In the genomic region with DNA sequence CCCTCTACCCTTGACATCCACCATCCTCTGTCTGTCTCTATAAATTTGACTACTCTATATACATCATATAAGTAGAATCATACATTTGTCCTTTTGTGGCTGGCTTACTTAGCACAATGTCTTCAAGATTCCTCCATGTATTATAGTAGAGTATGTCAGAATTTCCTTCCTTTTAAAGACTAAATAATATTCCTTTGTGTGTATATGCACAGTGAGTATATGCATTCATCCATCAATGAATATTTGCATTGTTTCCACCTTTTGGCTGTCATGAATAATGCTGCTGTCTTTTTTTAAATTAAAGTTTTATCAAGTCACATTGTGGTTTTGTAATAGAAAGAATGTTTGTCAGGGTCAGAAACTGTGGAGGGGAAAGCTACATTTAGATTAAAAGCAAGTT, we compare ENCODE assay signal across 35 cellular contexts.
"Had no signal": no experiment of that assay in that cellular context is flagged by ENCODE, and none has a peak within 500 bp of the region (broad histone marks: within the 10 kb centered on the region; RNA-seq: fewer than 3 reads in every experiment).

No MANE protein-coding gene starts in this region.

- DNase-seq: Karpas-422, Kasumi-1, MG63, MM.1S, MV-4-11, NCI-H1048, NCI-H1092, NCI-H1092 treated with DMSO at 0.1 percent for 48 hours, NCI-H1105, NCI-H1105 treated with DMSO at 0.1 percent for 48 hours, NCI-H1417, NCI-H1417 treated with DMSO at 0.1 percent for 48 hours, NCI-H1436, NCI-H1436 treated with DMSO at 0.1 percent for 48 hours, NCI-H146, NCI-H1694, NCI-H1694 treated with DMSO at 0.1 percent for 48 hours, NCI-H187, NCI-H187 treated with DMSO at 0.1 percent for 48 hours, NCI-H1930, NCI-H2029, NCI-H2029 treated with DMSO at 0.1 percent for 48 hours, NCI-H2081, NCI-H2081 treated with DMSO at 0.1 percent for 48 hours, NCI-H2107, NCI-H2171, NCI-H2171 treated with DMSO at 0.1 percent for 48 hours, NCI-H2227 treated with DMSO at 0.1 percent for 48 hours, NCI-H226, NCI-H345, NCI-H446, NCI-H446 treated with DMSO at 0.1 percent for 48 hours, NCI-H510A, NCI-H510A treated with DMSO at 0.1 percent for 48 hours, NCI-H524 had no signal

- H3K4me3 ChIP-seq: MG63 had no signal

- H3K36me3 ChIP-seq: MG63 had no signal

- H3K9me3 ChIP-seq: MG63 had no signal

- H3K27me3 ChIP-seq: MG63 had no signal
